Comparison of ENCODE assay signal across 1 cellular context in the genomic region with DNA sequence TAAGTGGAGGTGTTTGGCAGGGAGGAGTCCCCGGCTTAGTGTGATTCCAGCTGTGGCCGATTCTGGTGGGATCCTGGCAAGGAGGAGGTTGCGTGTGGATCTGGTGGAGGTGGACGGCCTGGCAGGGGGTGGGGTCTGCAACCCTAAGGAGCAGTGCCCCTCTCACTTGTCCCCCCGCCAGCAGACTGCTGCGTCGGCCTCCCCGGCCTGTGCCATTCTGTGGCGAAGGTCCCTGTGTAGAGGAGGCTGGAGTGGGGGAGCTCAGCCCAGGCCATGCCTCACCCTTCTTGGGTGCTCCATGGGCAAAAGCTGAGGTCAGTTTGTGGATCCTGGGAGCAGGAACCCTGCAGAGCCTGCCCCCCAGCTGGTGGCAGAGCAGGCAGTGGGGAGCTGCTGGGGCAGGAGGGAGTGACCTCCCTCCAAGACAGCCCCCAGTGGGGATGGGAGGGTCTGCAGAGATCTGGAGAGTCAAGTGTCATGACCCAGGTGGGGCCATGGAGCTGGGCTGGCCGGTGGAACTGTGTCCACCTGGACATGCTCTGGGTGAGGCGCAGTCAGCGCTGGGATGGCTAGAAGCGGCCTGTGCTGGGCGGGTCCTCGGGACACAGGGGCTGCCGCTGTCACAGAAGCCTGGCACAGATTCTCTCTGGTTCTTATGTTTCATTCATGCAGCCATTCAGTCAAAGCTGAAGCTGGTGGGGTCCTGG.
TF ChIP-seq lines count a peak whose summit lies in the region.

No MANE protein-coding gene starts in this region.

TF ChIP-seq in K562, 482 proteins besides CTCF, POLR2A, EP300 and RAD21:
- TF ChIP-seq, protein P1, sequence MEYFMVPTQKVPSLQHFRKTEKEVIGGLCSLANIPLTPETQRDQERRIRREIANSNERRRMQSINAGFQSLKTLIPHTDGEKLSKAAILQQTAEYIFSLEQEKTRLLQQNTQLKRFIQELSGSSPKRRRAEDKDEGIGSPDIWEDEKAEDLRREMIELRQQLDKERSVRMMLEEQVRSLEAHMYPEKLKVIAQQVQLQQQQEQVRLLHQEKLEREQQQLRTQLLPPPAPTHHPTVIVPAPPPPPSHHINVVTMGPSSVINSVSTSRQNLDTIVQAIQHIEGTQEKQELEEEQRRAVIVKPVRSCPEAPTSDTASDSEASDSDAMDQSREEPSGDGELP (CRISPR knock-in tag; IDR thresholded peaks at IDR 0.05; ENCODE audit: borderline replicate concordance), result peak; percentile 24; the same call in 1 of the 2 replicates
- TF ChIP-seq HNRNPH1 (optimal IDR thresholded peaks at IDR 0.05; ENCODE audit: low read depth, low read length), result no peak
- 0 out of 2 replicates have a peak, but pooled peaks have one; percentile 2 for TF ChIP-seq CC2D1A (IDR thresholded peaks at IDR 0.05)
